1 cellular context compared by ENCODE assay signal in the genomic region with DNA sequence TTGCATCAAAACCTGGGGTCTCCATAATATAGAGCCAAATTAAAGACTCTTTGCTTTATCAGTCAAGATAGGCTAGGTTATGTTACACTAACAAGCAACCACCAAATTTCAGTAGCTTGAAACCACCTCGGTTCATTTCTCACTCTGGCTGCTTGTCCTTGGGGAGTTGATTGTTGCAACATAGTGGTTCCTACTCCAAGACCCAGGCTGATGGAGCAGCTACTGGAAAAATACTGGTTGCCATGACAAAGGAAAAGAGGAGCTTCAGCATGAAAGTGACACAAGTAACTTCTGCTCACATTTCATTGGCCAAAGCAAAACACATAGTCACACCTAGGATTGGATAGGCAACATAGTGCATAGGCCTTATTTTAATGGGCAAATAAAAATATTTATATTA.
A peak's percentile ranks its signal among the peaks of the same experiment; 100 is the strongest.
TF ChIP-seq lines count a peak whose summit lies in the region.

No MANE protein-coding gene starts in this region.

TF ChIP-seq in K562, 482 proteins besides CTCF, POLR2A, EP300 and RAD21 (continued from another document):
- TF ChIP-seq GABPB1 (CRISPR knock-in tag; IDR thresholded peaks at IDR 0.05): no peak
- peak; percentile 65 for TF ChIP-seq RFX1 (IDR thresholded peaks at IDR 0.05)
- TF ChIP-seq CEBPB (tag; IDR thresholded peaks at IDR 0.05): 0 out of 2 replicates have a peak, but pooled peaks have one; percentile 20
- TF ChIP-seq, protein P1, sequence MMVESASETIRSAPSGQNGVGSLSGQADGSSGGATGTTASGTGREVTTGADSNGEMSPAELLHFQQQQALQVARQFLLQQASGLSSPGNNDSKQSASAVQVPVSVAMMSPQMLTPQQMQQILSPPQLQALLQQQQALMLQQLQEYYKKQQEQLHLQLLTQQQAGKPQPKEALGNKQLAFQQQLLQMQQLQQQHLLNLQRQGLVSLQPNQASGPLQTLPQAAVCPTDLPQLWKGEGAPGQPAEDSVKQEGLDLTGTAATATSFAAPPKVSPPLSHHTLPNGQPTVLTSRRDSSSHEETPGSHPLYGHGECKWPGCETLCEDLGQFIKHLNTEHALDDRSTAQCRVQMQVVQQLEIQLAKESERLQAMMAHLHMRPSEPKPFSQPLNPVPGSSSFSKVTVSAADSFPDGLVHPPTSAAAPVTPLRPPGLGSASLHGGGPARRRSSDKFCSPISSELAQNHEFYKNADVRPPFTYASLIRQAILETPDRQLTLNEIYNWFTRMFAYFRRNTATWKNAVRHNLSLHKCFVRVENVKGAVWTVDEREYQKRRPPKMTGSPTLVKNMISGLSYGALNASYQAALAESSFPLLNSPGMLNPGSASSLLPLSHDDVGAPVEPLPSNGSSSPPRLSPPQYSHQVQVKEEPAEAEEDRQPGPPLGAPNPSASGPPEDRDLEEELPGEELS (CRISPR knock-in tag; IDR thresholded peaks at IDR 0.05; ENCODE audit: borderline replicate concordance): no peak
